ENCODE assay signal across 2 cellular contexts in the genomic region with DNA sequence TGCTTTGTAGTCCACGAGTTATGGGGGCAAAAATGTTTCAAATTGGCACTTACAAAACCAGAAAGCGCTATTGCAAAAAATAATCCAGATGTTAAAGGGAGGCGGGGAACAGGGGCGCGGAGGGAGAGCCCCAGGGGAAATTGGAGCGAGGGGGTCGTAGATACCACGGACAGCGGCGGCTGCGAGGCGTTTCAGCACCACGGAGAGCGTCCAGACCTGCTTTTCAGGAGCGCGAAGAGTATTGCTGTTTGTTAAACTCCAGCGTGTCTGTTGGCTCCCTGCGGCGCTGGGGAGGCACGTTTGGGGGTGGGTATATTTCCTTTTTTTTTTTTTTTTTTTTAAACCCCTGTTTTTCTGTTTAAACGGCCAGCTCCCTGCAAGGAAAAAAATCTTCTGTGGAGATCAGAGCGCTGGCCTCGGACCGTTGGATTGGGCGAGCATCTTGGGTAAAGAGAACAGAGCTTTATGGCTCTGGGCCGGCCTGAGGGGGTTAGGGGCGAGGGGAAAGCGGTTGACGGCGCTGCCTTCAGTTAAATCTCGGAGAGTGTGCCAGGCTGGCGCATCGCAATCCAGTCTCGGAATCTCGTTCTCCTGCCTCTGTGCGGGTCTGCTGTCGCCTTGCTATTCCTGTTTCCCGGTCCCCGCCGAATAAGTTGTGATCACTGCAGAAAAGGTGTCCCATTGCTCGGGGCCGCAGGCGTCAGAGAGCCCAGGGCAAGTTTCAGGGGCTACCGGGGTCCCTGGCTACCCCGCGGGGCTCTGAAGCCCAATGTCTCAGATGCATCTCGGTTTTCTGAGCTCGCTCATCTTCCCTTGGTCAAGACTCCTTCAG.
TF ChIP-seq lines count a peak whose summit lies in the region.

A gene (minus strand): TSS at position 288 of the 832 bp plus-strand sequence. CDS start 302 bp downstream, outside the sequence.

TF ChIP-seq in SK-N-SH treated with all-trans-retinoic acid at 6 μM for 48 hours, 23 proteins besides CTCF, POLR2A, EP300 and RAD21 (continued from another document):
- TF ChIP-seq, protein P1, sequence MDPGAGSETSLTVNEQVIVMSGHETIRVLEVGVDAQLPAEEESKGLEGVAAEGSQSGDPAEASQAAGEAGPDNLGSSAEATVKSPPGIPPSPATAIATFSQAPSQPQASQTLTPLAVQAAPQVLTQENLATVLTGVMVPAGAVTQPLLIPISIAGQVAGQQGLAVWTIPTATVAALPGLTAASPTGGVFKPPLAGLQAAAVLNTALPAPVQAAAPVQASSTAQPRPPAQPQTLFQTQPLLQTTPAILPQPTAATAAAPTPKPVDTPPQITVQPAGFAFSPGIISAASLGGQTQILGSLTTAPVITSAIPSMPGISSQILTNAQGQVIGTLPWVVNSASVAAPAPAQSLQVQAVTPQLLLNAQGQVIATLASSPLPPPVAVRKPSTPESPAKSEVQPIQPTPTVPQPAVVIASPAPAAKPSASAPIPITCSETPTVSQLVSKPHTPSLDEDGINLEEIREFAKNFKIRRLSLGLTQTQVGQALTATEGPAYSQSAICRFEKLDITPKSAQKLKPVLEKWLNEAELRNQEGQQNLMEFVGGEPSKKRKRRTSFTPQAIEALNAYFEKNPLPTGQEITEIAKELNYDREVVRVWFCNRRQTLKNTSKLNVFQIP (CRISPR knock-in tag; IDR thresholded peaks at IDR 0.05; ENCODE audit: borderline replicate concordance, low read depth): no peak
- no peak for TF ChIP-seq RARB (CRISPR knock-in tag; IDR thresholded peaks at IDR 0.05)
- 0 out of 2 replicates have a peak, but pooled peaks have one; percentile 38 for TF ChIP-seq ZFP30 (CRISPR knock-in tag; IDR thresholded peaks at IDR 0.05)
- no peak for TF ChIP-seq ARNTL (CRISPR knock-in tag; IDR thresholded peaks at IDR 0.05; ENCODE audit: borderline replicate concordance, low read depth)

TF ChIP-seq in K562, 482 proteins besides CTCF, POLR2A, EP300 and RAD21 (continued from another document and continues in another):
- TF ChIP-seq, protein P2, sequence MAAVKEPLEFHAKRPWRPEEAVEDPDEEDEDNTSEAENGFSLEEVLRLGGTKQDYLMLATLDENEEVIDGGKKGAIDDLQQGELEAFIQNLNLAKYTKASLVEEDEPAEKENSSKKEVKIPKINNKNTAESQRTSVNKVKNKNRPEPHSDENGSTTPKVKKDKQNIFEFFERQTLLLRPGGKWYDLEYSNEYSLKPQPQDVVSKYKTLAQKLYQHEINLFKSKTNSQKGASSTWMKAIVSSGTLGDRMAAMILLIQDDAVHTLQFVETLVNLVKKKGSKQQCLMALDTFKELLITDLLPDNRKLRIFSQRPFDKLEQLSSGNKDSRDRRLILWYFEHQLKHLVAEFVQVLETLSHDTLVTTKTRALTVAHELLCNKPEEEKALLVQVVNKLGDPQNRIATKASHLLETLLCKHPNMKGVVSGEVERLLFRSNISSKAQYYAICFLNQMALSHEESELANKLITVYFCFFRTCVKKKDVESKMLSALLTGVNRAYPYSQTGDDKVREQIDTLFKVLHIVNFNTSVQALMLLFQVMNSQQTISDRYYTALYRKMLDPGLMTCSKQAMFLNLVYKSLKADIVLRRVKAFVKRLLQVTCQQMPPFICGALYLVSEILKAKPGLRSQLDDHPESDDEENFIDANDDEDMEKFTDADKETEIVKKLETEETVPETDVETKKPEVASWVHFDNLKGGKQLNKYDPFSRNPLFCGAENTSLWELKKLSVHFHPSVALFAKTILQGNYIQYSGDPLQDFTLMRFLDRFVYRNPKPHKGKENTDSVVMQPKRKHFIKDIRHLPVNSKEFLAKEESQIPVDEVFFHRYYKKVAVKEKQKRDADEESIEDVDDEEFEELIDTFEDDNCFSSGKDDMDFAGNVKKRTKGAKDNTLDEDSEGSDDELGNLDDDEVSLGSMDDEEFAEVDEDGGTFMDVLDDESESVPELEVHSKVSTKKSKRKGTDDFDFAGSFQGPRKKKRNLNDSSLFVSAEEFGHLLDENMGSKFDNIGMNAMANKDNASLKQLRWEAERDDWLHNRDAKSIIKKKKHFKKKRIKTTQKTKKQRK (IDR thresholded peaks at IDR 0.05; ENCODE audit: borderline replicate concordance, low read depth, low read length): no peak
- TF ChIP-seq CSDE1 (IDR thresholded peaks at IDR 0.05) (no peak), L3MBTL2 (IDR thresholded peaks at IDR 0.05) (no peak), SAFB (IDR thresholded peaks at IDR 0.05; ENCODE audit: borderline replicate concordance, low read depth, low read length) (no peak), ADNP (tag; IDR thresholded peaks at IDR 0.05) (no peak), MCM5 (IDR thresholded peaks at IDR 0.05; ENCODE audit: low read depth) (no peak), MYNN (IDR thresholded peaks at IDR 0.05) (no peak), MYNN (CRISPR knock-in tag; IDR thresholded peaks at IDR 0.05) (peak; percentile 89), ZNF253 (CRISPR knock-in tag; conservative IDR thresholded peaks at IDR 0.05) (no peak), MTF1 (CRISPR knock-in tag; IDR thresholded peaks at IDR 0.05; ENCODE audit: borderline replicate concordance) (no peak), CAMTA2 (CRISPR knock-in tag; conservative IDR thresholded peaks at IDR 0.05) (no peak), KHSRP (IDR thresholded peaks at IDR 0.05) (no peak), ELF2 (CRISPR knock-in tag; IDR thresholded peaks at IDR 0.05) (no peak), ZNF143 (CRISPR knock-in tag; IDR thresholded peaks at IDR 0.05) (0 out of 2 replicates have a peak, but pooled peaks have one; percentile 23)
- TF ChIP-seq, protein P3, sequence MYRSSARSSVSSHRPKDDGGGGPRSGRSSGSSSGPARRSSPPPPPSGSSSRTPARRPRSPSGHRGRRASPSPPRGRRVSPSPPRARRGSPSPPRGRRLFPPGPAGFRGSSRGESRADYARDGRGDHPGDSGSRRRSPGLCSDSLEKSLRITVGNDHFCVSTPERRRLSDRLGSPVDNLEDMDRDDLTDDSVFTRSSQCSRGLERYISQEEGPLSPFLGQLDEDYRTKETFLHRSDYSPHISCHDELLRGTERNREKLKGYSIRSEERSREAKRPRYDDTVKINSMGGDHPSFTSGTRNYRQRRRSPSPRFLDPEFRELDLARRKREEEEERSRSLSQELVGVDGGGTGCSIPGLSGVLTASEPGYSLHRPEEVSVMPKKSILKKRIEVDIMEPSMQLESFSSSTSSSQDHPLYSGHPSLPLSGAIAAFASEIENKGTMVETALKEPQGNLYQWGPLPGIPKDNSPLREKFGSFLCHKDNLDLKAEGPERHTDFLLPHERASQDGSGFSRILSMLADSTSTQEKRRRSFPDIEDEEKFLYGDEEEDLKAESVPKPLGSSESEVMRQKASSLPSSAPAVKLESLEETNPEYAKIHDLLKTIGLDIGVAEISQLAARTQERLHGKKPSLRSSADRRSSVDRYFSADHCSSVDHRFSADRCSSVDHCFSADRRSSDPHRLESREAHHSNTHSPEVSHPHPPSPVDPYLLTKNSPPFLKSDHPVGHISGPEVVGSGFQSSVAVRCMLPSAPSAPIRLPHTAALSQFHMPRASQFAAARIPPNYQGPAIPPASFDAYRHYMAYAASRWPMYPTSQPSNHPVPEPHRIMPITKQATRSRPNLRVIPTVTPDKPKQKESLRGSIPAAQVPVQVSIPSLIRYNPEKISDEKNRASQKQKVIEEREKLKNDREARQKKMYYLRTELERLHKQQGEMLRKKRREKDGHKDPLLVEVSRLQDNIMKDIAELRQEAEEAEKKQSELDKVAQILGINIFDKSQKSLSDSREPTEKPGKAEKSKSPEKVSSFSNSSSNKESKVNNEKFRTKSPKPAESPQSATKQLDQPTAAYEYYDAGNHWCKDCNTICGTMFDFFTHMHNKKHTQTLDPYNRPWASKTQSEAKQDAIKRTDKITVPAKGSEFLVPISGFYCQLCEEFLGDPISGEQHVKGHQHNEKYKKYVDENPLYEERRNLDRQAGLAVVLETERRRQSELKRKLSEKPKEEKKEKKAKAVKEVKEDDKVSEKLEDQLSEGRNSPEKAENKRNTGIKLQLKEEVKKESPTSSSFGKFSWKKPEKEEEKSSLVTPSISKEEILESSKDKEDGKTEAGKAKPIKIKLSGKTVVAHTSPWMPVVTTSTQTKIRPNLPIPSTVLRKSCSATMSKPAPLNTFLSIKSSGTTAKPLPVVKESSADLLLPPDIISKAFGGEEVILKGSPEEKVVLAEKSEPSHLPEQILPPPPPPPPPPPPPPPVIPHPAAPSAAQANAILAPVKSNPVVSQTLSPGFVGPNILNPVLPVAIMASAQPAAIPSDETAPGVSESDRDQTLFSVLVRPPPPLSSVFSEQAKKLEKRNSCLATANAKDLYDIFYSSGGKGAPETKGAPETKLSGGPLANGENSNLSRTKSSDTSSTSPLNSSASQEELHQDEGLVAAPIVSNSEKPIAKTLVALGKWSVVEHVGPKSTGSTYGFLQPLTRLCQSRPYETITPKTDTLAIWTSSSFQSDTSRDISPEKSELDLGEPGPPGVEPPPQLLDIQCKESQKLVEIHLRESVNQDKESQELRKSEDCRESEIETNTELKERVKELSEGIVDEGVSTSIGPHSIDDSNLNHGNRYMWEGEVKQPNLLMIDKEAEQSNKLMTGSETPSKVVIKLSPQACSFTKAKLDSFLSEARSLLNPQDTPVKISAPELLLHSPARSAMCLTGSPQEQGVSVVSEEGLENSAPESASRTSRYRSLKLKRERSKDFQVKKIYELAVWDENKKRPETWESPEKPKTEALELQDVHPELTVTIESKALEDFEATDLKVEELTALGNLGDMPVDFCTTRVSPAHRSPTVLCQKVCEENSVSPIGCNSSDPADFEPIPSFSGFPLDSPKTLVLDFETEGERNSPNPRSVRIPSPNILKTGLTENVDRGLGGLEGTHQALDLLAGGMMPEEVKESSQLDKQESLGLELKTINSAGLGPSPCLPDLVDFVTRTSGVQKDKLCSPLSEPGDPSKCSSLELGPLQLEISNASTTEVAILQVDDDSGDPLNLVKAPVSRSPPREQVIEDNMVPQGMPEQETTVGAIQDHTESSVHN (IDR thresholded peaks at IDR 0.05; ENCODE audit: borderline replicate concordance in 1 of 2, low read depth in 1 of 2): no peak
- TF ChIP-seq, protein P4, sequence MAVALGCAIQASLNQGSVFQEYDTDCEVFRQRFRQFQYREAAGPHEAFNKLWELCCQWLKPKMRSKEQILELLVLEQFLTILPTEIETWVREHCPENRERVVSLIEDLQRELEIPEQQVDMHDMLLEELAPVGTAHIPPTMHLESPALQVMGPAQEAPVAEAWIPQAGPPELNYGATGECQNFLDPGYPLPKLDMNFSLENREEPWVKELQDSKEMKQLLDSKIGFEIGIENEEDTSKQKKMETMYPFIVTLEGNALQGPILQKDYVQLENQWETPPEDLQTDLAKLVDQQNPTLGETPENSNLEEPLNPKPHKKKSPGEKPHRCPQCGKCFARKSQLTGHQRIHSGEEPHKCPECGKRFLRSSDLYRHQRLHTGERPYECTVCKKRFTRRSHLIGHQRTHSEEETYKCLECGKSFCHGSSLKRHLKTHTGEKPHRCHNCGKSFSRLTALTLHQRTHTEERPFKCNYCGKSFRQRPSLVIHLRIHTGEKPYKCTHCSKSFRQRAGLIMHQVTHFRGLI (CRISPR knock-in tag; IDR thresholded peaks at IDR 0.05): no peak
- TF ChIP-seq, protein P5, sequence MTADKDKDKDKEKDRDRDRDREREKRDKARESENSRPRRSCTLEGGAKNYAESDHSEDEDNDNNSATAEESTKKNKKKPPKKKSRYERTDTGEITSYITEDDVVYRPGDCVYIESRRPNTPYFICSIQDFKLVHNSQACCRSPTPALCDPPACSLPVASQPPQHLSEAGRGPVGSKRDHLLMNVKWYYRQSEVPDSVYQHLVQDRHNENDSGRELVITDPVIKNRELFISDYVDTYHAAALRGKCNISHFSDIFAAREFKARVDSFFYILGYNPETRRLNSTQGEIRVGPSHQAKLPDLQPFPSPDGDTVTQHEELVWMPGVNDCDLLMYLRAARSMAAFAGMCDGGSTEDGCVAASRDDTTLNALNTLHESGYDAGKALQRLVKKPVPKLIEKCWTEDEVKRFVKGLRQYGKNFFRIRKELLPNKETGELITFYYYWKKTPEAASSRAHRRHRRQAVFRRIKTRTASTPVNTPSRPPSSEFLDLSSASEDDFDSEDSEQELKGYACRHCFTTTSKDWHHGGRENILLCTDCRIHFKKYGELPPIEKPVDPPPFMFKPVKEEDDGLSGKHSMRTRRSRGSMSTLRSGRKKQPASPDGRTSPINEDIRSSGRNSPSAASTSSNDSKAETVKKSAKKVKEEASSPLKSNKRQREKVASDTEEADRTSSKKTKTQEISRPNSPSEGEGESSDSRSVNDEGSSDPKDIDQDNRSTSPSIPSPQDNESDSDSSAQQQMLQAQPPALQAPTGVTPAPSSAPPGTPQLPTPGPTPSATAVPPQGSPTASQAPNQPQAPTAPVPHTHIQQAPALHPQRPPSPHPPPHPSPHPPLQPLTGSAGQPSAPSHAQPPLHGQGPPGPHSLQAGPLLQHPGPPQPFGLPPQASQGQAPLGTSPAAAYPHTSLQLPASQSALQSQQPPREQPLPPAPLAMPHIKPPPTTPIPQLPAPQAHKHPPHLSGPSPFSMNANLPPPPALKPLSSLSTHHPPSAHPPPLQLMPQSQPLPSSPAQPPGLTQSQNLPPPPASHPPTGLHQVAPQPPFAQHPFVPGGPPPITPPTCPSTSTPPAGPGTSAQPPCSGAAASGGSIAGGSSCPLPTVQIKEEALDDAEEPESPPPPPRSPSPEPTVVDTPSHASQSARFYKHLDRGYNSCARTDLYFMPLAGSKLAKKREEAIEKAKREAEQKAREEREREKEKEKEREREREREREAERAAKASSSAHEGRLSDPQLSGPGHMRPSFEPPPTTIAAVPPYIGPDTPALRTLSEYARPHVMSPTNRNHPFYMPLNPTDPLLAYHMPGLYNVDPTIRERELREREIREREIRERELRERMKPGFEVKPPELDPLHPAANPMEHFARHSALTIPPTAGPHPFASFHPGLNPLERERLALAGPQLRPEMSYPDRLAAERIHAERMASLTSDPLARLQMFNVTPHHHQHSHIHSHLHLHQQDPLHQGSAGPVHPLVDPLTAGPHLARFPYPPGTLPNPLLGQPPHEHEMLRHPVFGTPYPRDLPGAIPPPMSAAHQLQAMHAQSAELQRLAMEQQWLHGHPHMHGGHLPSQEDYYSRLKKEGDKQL (CRISPR knock-in tag; IDR thresholded peaks at IDR 0.05; ENCODE audit: borderline replicate concordance): 0 out of 2 replicates have a peak, but pooled peaks have one; percentile 82
- TF ChIP-seq, protein P6, sequence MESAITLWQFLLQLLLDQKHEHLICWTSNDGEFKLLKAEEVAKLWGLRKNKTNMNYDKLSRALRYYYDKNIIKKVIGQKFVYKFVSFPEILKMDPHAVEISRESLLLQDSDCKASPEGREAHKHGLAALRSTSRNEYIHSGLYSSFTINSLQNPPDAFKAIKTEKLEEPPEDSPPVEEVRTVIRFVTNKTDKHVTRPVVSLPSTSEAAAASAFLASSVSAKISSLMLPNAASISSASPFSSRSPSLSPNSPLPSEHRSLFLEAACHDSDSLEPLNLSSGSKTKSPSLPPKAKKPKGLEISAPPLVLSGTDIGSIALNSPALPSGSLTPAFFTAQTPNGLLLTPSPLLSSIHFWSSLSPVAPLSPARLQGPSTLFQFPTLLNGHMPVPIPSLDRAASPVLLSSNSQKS (CRISPR knock-in tag; IDR thresholded peaks at IDR 0.05): no peak
- TF ChIP-seq, protein P7, sequence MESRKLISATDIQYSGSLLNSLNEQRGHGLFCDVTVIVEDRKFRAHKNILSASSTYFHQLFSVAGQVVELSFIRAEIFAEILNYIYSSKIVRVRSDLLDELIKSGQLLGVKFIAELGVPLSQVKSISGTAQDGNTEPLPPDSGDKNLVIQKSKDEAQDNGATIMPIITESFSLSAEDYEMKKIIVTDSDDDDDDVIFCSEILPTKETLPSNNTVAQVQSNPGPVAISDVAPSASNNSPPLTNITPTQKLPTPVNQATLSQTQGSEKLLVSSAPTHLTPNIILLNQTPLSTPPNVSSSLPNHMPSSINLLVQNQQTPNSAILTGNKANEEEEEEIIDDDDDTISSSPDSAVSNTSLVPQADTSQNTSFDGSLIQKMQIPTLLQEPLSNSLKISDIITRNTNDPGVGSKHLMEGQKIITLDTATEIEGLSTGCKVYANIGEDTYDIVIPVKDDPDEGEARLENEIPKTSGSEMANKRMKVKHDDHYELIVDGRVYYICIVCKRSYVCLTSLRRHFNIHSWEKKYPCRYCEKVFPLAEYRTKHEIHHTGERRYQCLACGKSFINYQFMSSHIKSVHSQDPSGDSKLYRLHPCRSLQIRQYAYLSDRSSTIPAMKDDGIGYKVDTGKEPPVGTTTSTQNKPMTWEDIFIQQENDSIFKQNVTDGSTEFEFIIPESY (CRISPR knock-in tag; IDR thresholded peaks at IDR 0.05): peak; percentile 44; the same call in 1 of the 2 replicates
